In the genomic region with DNA sequence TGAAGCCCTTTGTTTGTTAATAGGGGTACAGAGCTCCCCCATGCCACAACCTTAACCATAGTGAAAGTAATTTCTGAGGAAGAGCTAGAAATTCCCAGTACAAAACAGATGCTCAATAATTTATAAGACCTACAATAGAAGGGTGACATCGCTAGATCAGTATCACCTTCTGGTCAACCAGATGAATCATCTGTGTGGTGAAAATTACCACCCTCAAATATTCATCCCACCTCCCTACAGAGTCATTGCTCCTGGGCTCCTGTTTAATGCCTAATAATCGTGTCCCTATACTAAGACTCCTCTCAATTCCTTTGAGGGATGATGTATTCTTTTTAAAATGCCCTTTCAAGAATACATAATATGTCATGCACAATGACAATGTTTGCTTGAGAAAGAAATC, we compare ENCODE assay signal across 17 cellular contexts. TPM values are rescaled to one million over a fixed set of nuclear protein-coding genes. Genes with fewer than 3 reads are reported as not detected.
A peak's percentile ranks its signal among the peaks of the same experiment; 100 is the strongest.
DNase-seq lines count a peak whose midpoint lies in the region; ATAC-seq, FAIRE-seq and TF ChIP-seq lines count a peak whose summit lies in the region.
"Had no signal": no experiment of that assay in that cellular context is flagged by ENCODE, and none has a peak within 500 bp of the region (broad histone marks: within the 10 kb centered on the region; RNA-seq: fewer than 3 reads in every experiment).

No MANE protein-coding gene starts in this region.

- dilution Hi-C loops in endothelial cell of umbilical vein (cut with MboI; ENCODE audit: extremely low pct_ligation_motif_present, low sequenced_read_pairs): no loop called here

- no TSS peak for BruUV-seq in endothelial cell of umbilical vein (replicated peaks; lab: Mats Ljungman, UMichigan)

- H3K27ac ChIP-seq in endothelial cell of umbilical vein (ENCODE audit: insufficient read depth, low read depth, low read length): no peak overlapping the region
- H3K27ac ChIP-seq: BLaER1 treated with 17β-estradiol and CSF1 and Interleukin-3, amounts not matched to agents 10 nM and 100 nM; pancreas had no signal

- DNase-seq in AG10803 (ENCODE audit: low read depth) (peak; percentile 27), LHCN-M2 (ENCODE audit: low read depth) (peak; percentile 45), endothelial cell of umbilical vein (ENCODE audit: low read depth, low spot score) (no peak), NCI-H1930 (lab: John Stamatoyannopoulos, UW) (no peak), GF-D8 (lab: John Stamatoyannopoulos, UW) (no peak), SKM-1 (lab: John Stamatoyannopoulos, UW; ENCODE audit: unreplicated experiment) (no peak)
- DNase-seq: activated CD4-positive, alpha-beta T cell treated with anti-CD3 and anti-CD28 coated beads, Interleukin-2, amount 50 U/mL, for 48 hours; activated T-cell treated with anti-CD3 and anti-CD28 coated beads, Interleukin-2, amount 50 U/mL, for 72 hours; DMS53; glutamatergic neuron; NCI-H1694; pancreas; stimulated activated naive CD8-positive, alpha-beta T cell treated with anti-CD3 and anti-CD28 coated beads, Interleukin-15, Interleukin-2, amounts not matched to agents 100 U/mL and 50 U/mL, for 24 hours had no signal

- H3K36me3 ChIP-seq in endothelial cell of umbilical vein (ENCODE audit: control insufficient read depth in 2 of 2, extremely low read depth in 1 of 2, insufficient read depth in 2 of 2, low read length in 2 of 2): no peaks in the 10 kb centered on the region
- H3K36me3 ChIP-seq: BLaER1 treated with 17β-estradiol and CSF1 and Interleukin-3, amounts not matched to agents 10 nM and 100 nM; pancreas had no signal

- no peak for TF ChIP-seq POLR2A in endothelial cell of umbilical vein (IDR thresholded peaks at IDR 0.05; ENCODE audit: low read depth, low read length)

- no peaks in the 10 kb centered on the region for H4K20me1 ChIP-seq in endothelial cell of umbilical vein (replicated peaks; ENCODE audit: control insufficient read depth, extremely low read depth, insufficient read depth, low read length)
- H4K20me1 ChIP-seq: BLaER1 treated with 17β-estradiol and CSF1 and Interleukin-3, amounts not matched to agents 10 nM and 100 nM had no signal

- no peaks in the 10 kb centered on the region for H3K79me2 ChIP-seq in endothelial cell of umbilical vein (ENCODE audit: control insufficient read depth, insufficient read depth, low read length)

- H3K27ac Mint-ChIP-seq in nephron: peak overlapping the region; percentile 14 to 59 (median 30)
- H3K27ac Mint-ChIP-seq: activated T-cell treated with anti-CD3 and anti-CD28 coated beads, Interleukin-2, amount 50 U/mL, for 72 hours had no signal

- POLR2A ChIA-PET in endothelial cell of umbilical vein (lab: Charles Lee): no interaction called here

- H3K9me3 Mint-ChIP-seq in nephron: no peaks in the 10 kb centered on the region

- CTCF ChIA-PET in endothelial cell of umbilical vein (lab: Charles Lee): interaction anchor here (1.1 kb wide), 1 partner anchor 11 kb away, joined by 3 read pairs; a partner anchor contains a TSS

- H3K27me3 Mint-ChIP-seq in nephron (ENCODE audit: low read depth): peaks cover 3% of the 10 kb centered on the region

- H3K36me3 Mint-ChIP-seq in nephron (ENCODE audit: low read depth): no peaks in the 10 kb centered on the region

- no peaks in the 10 kb centered on the region for H3K9me3 ChIP-seq in endothelial cell of umbilical vein (replicated peaks; ENCODE audit: control insufficient read depth, insufficient read depth, low read length)
- H3K9me3 ChIP-seq: BLaER1 treated with 17β-estradiol and CSF1 and Interleukin-3, amounts not matched to agents 10 nM and 100 nM; pancreas had no signal

- peaks cover 12% of the 10 kb centered on the region for H3K4me1 ChIP-seq in endothelial cell of umbilical vein (ENCODE audit: control insufficient read depth, extremely low read depth, insufficient read depth, low read length)
- H3K4me1 ChIP-seq: BLaER1 treated with 17β-estradiol and CSF1 and Interleukin-3, amounts not matched to agents 10 nM and 100 nM had no signal

- ATAC-seq in HG02885 (IDR thresholded peaks at IDR 0.05; ENCODE audit: poor library complexity, unreplicated experiment): no peak
- ATAC-seq: activated T-cell treated with anti-CD3 and anti-CD28 coated beads, Interleukin-2, amount 50 U/mL, for 72 hours; stimulated activated naive CD8-positive, alpha-beta T cell treated with anti-CD3 and anti-CD28 coated beads, Interleukin-15, Interleukin-2, amounts not matched to agents 100 U/mL and 50 U/mL, for 24 hours had no signal

- no peak overlapping the region for H2AFZ ChIP-seq in endothelial cell of umbilical vein (ENCODE audit: low read depth, low read length)

- no peak overlapping the region for H3K9ac ChIP-seq in endothelial cell of umbilical vein (replicated peaks; ENCODE audit: extremely low read depth, insufficient read depth, low read length)
- H3K9ac ChIP-seq: BLaER1 treated with 17β-estradiol and CSF1 and Interleukin-3, amounts not matched to agents 10 nM and 100 nM had no signal

- intact Hi-C loops in endothelial cell of umbilical vein (cut with micrococcal nuclease): no loop called here

- H3K4me3 Mint-ChIP-seq in nephron: no peak overlapping the region
- H3K4me3 Mint-ChIP-seq: activated T-cell treated with anti-CD3 and anti-CD28 coated beads, Interleukin-2, amount 50 U/mL, for 72 hours had no signal

- no peak for TF ChIP-seq CTCF in AG10803 (conservative IDR thresholded peaks at IDR 0.05; ENCODE audit: low read length)
- no peak for TF ChIP-seq CTCF in endothelial cell of umbilical vein (IDR thresholded peaks at IDR 0.05; ENCODE audit: extremely low read depth in 1 of 2, insufficient read depth in 1 of 2, low read depth in 1 of 2, low read length in 2 of 2)
- no peak for TF ChIP-seq CTCF in nephron (IDR thresholded peaks at IDR 0.05; ENCODE audit: unreplicated experiment in 3 of 3)

- peaks cover 0 to 4% of the 10 kb centered on the region in 2 experiments for H3K27me3 ChIP-seq in endothelial cell of umbilical vein (ENCODE audit: control insufficient read depth in 2 of 2, insufficient read depth in 2 of 2, low read length in 2 of 2)
- H3K27me3 ChIP-seq: BLaER1 treated with 17β-estradiol and CSF1 and Interleukin-3, amounts not matched to agents 10 nM and 100 nM; pancreas had no signal

- no peak overlapping the region for H3K4me2 ChIP-seq in endothelial cell of umbilical vein (ENCODE audit: insufficient read depth, low read length)
- H3K4me2 ChIP-seq: BLaER1 treated with 17β-estradiol and CSF1 and Interleukin-3, amounts not matched to agents 10 nM and 100 nM had no signal

- H3K9me1 ChIP-seq in endothelial cell of umbilical vein (replicated peaks; ENCODE audit: control insufficient read depth, extremely low read depth, insufficient read depth, low read length): no peaks in the 10 kb centered on the region

- H3K4me1 Mint-ChIP-seq in nephron: peaks cover 13% of the 10 kb centered on the region

- FAIRE-seq in endothelial cell of umbilical vein (lab: Jason Lieb, UNC): no peak
- FAIRE-seq: islet of Langerhans, pancreas had no signal

- H3K4me3 ChIP-seq in AG10803 (ENCODE audit: low read length) (no peak overlapping the region), endothelial cell of umbilical vein (replicated peaks in 1 of 3; ENCODE audit: insufficient read depth in 1 of 3, low read depth in 1 of 3, low read length in 3 of 3) (no peak overlapping the region)
- H3K4me3 ChIP-seq: BLaER1 treated with 17β-estradiol and CSF1 and Interleukin-3, amounts not matched to agents 10 nM and 100 nM; pancreas had no signal

TF ChIP-seq in endothelial cell of umbilical vein, 7 proteins besides CTCF, POLR2A, EP300 and RAD21:
- TF ChIP-seq, protein P1, sequence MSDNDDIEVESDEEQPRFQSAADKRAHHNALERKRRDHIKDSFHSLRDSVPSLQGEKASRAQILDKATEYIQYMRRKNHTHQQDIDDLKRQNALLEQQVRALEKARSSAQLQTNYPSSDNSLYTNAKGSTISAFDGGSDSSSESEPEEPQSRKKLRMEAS (IDR thresholded peaks at IDR 0.05; ENCODE audit: insufficient read depth, insufficient read length): no peak
- peak; percentile 27 for TF ChIP-seq GATA2 (IDR thresholded peaks at IDR 0.05; ENCODE audit: insufficient read depth, insufficient read length, low read depth, low read length)

RNA-seq across cellular contexts. Expression of a gene that starts 10.8 kb away (rescaled TPM):
- total RNA-seq in LHCN-M2 (2014; rRNA removed) (not detected in 2 replicates), endothelial cell of umbilical vein (37.9 and 50.0 TPM in 2 replicates)
- 0.04 TPM for polyA plus RNA-seq in LHCN-M2 (2012)
- polyA plus RNA-seq in endothelial cell of umbilical vein: 21.9 and 26.3 TPM in 2 replicates
- 13.6 and 14.3 TPM in 2 replicates for polyA plus RNA-seq in endothelial cell of umbilical vein (2011; cell fraction: cytosol; rRNA removed)
- polyA plus RNA-seq in endothelial cell of umbilical vein (2011; cell fraction: nucleus; rRNA removed): 31.1 and 36.8 TPM in 2 replicates
- polyA plus RNA-seq in endothelial cell of umbilical vein (2012): 9.0 and 17.2 TPM in 2 replicates
- polyA minus RNA-seq in endothelial cell of umbilical vein: 61.0 and 65.4 TPM in 2 replicates
- polyA minus RNA-seq in endothelial cell of umbilical vein (2011; cell fraction: cytosol; rRNA and poly(A)+ RNA removed): not detected
- polyA minus RNA-seq in endothelial cell of umbilical vein (2011; cell fraction: nucleus; rRNA and poly(A)+ RNA removed): 37.1 and 55.8 TPM in 2 replicates
- total RNA-seq: activated T-cell treated with anti-CD3 and anti-CD28 coated beads, Interleukin-2, amount 50 U/mL, for 72 hours had no signal

Comparison
In these comparisons a context has a peak if more than half of its experiments do, and no peak if none do; other contexts are left out.
1. DNase-seq: peak in AG10803 (single experiment) and LHCN-M2 (single experiment); none in endothelial cell of umbilical vein (single experiment), NCI-H1930 (0 of 2), GF-D8 (single experiment) and SKM-1 (single experiment).
2. RNA of a gene that starts 10.8 kb away (total RNA-seq): 37.9 to 50.0 TPM in endothelial cell of umbilical vein; not detected in LHCN-M2; every median in the first group is over 10 times any median in the second.